15 cellular contexts compared by ENCODE assay signal in the genomic region with DNA sequence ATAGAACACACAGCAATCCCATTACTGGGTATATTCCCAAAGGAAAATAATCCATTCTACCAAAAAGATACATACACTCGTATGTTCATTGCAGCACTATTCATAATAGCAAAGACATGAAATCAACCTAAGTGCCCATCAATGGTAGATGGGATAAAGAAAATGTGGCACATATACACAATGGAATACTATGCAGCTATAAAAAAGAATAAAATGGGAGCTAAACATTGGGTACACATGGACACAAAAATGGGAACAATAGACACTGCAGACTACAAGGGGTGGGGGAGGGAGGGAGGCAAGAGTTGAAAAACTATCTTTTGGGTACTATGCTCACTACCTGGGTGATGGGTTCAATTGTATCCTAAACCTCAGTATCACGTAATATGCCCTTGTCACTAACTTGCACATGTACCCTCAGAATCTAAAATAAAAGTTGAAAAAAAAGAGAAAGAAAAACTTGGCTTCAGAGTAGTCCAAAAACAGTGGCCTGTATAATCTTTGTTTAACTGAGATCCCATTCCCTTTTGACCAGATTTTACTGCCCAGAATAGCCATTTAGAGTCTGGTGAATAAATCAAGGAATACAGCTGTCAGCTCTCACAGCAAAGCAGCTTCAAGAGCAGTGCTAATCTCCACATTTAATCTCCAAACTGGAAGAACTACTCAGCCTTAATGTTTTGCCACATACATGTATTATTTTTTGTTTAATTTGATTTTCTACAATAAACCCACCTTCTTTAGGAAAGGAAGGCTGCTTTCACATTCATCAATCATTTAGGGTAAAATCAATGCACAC. TPM values are rescaled to one million over a fixed set of nuclear protein-coding genes. Genes with fewer than 3 reads are reported as not detected.
DNase-seq lines count a peak whose midpoint lies in the region; TF ChIP-seq lines count a peak whose summit lies in the region.
"Had no signal": no experiment of that assay in that cellular context is flagged by ENCODE, and none has a peak within 500 bp of the region (broad histone marks: within the 10 kb centered on the region; RNA-seq: fewer than 3 reads in every experiment).

No MANE protein-coding gene starts in this region.

- POLR2A ChIA-PET in HEK293 (lab: Yijun Ruan, JAX) (no interaction called here), SK-N-SH (lab: Yijun Ruan, JAX) (no interaction called here)

- no peak overlapping the region for H3K9ac ChIP-seq in SK-N-SH
- H3K9ac ChIP-seq: BLaER1 treated with 17β-estradiol and CSF1 and Interleukin-3, amounts not matched to agents 10 nM and 100 nM had no signal

- 96% methylated on average over 2 of the region's 2 CpGs for WGBS in SK-N-SH (ENCODE audit: low lambda C conversion rate)

- TF ChIP-seq CTCF in HEK293 (tag by site-specific recombination; IDR thresholded peaks at IDR 0.05), result no peak
- no peak for TF ChIP-seq CTCF in SK-N-SH (IDR thresholded peaks at IDR 0.05)

- peak overlapping the region; percentile 55; the same call in 1 of the 2 replicates for H3K4me2 ChIP-seq in SK-N-SH
- H3K4me2 ChIP-seq: BLaER1 treated with 17β-estradiol and CSF1 and Interleukin-3, amounts not matched to agents 10 nM and 100 nM had no signal

- H3K27ac ChIP-seq in ACC112 (ENCODE audit: low read depth, low read length) (0 out of 2 replicates have a peak overlapping the region, but pooled peaks have one; percentile 89), HEK293 (ENCODE audit: extremely low read depth, low read depth, low read length) (no peak overlapping the region), SK-N-SH (ENCODE audit: low read depth in 2 of 2, low read length in 1 of 2) (peak overlapping the region; percentile 29 to 85; a peak in 2 of 4 replicates)
- H3K27ac ChIP-seq: BLaER1 treated with 17β-estradiol and CSF1 and Interleukin-3, amounts not matched to agents 10 nM and 100 nM had no signal

- TF ChIP-seq RAD21 in SK-N-SH (IDR thresholded peaks at IDR 0.05; ENCODE audit: low read length), result no peak

- peaks cover 21% of the 10 kb centered on the region; the same call in 1 of the 2 replicates for H3K36me3 ChIP-seq in ACC112 (ENCODE audit: insufficient read depth, low read length)
- H3K36me3 ChIP-seq in HEK293 (ENCODE audit: control insufficient read depth in 2 of 2, insufficient read depth in 1 of 2, low read length in 2 of 2), result peaks cover 4 to 24% of the 10 kb centered on the region in 2 experiments; a peak in 2 of 3 replicates
- peaks cover 28 to 30% of the 10 kb centered on the region in 2 experiments for H3K36me3 ChIP-seq in SK-N-SH (replicated peaks in 1 of 2; ENCODE audit: control insufficient read depth in 1 of 2, insufficient read depth in 2 of 2, low read length in 1 of 2)

- H3K79me2 ChIP-seq in ACC112 (ENCODE audit: control insufficient read depth, insufficient read depth, low read length, unreplicated experiment), result no peaks in the 10 kb centered on the region
- peaks cover 4% of the 10 kb centered on the region; the same call in 1 of the 2 replicates for H3K79me2 ChIP-seq in SK-N-SH (ENCODE audit: insufficient read depth)

- CTCF ChIA-PET in HEK293 (lab: Yijun Ruan, JAX) (interaction anchor here (1.1 kb wide), 1 partner anchor 12 kb away, joined by 3 read pairs; no protein-coding TSS in a partner anchor), SK-N-SH (lab: Yijun Ruan, JAX) (no interaction called here)

- no peaks in the 10 kb centered on the region for H3K27me3 ChIP-seq in ACC112 (ENCODE audit: insufficient read depth, low read length)
- no peaks in the 10 kb centered on the region for H3K27me3 ChIP-seq in SK-N-SH (ENCODE audit: insufficient read depth)
- H3K27me3 ChIP-seq: BLaER1 treated with 17β-estradiol and CSF1 and Interleukin-3, amounts not matched to agents 10 nM and 100 nM had no signal

- H3K9me2 ChIP-seq in SK-N-SH, result no peaks in the 10 kb centered on the region

- H2AFZ ChIP-seq in ACC112 (ENCODE audit: low read length, unreplicated experiment), result no peak overlapping the region
- no peak overlapping the region for H2AFZ ChIP-seq in SK-N-SH (ENCODE audit: low read depth)

- peak in 1 of 2 experiments; percentile 8; a peak in 1 of 4 replicates for TF ChIP-seq EP300 in SK-N-SH (IDR thresholded peaks at IDR 0.05; ENCODE audit: borderline replicate concordance in 1 of 2, low read depth in 1 of 2, low read length in 1 of 2)

- no peak for DNase-seq in SK-N-SH
- peak; percentile 7 for DNase-seq in left kidney (ENCODE audit: low read depth, low spot score)
- no peak for DNase-seq in superior temporal gyrus (ENCODE audit: extremely low spot score)
- no peak for DNase-seq in HuH-7 (ENCODE audit: low spot score)
- no peak for DNase-seq in NCI-H526 treated with DMSO at 0.1 percent for 48 hours (lab: John Stamatoyannopoulos, UW)
- no peak for DNase-seq in hippocampal formation (lab: John Stamatoyannopoulos, UW)
- DNase-seq: KBM-7, NCI-H1436, NCI-H2081, NCI-H510A treated with DMSO at 0.1 percent for 48 hours, RPMI8226, SIG-M5 had no signal

- H4K20me1 ChIP-seq in SK-N-SH (ENCODE audit: insufficient read depth), result peaks cover 4% of the 10 kb centered on the region
- H4K20me1 ChIP-seq: BLaER1 treated with 17β-estradiol and CSF1 and Interleukin-3, amounts not matched to agents 10 nM and 100 nM had no signal

- H3K4me1 ChIP-seq in ACC112 (ENCODE audit: control insufficient read depth, insufficient read depth, low read length, unreplicated experiment), result peaks cover 31% of the 10 kb centered on the region
- H3K4me1 ChIP-seq in HEK293 (ENCODE audit: control insufficient read depth, insufficient read depth, low read length), result no peaks in the 10 kb centered on the region
- peaks cover 0 to 18% of the 10 kb centered on the region in 2 experiments; a peak in 3 of 4 replicates for H3K4me1 ChIP-seq in SK-N-SH (ENCODE audit: control insufficient read depth in 1 of 2, insufficient read depth in 2 of 2, low read depth in 1 of 2, low read length in 1 of 2)
- H3K4me1 ChIP-seq: BLaER1 treated with 17β-estradiol and CSF1 and Interleukin-3, amounts not matched to agents 10 nM and 100 nM had no signal

- H3K4me3 ChIP-seq in ACC112 (ENCODE audit: low read depth, low read length) (no peak overlapping the region), HEK293 (ENCODE audit: low read depth, low read length) (no peak overlapping the region), SK-N-SH (ENCODE audit: low read depth in 2 of 2, low read length in 1 of 2) (no peak overlapping the region)
- H3K4me3 ChIP-seq: BLaER1 treated with 17β-estradiol and CSF1 and Interleukin-3, amounts not matched to agents 10 nM and 100 nM had no signal

- peaks cover 21% of the 10 kb centered on the region for H3F3A ChIP-seq in SK-N-SH (replicated peaks; ENCODE audit: insufficient read depth)

- H3K9me3 ChIP-seq in HEK293 (ENCODE audit: control insufficient read depth, insufficient read depth, low read depth, low read length) (no peaks in the 10 kb centered on the region), SK-N-SH (no peaks in the 10 kb centered on the region)

TF ChIP-seq in HEK293, 187 proteins besides CTCF, POLR2A, EP300 and RAD21:
- TF ChIP-seq SCRT1 (tag by site-specific recombination; IDR thresholded peaks at IDR 0.05; ENCODE audit: borderline replicate concordance), result no peak
- TF ChIP-seq ZNF544 (tag by site-specific recombination; IDR thresholded peaks at IDR 0.05), result no peak
- TF ChIP-seq, protein P1, sequence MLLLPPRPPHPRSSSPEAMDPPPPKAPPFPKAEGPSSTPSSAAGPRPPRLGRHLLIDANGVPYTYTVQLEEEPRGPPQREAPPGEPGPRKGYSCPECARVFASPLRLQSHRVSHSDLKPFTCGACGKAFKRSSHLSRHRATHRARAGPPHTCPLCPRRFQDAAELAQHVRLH (tag by site-specific recombination; IDR thresholded peaks at IDR 0.05), result 0 out of 2 replicates have a peak, but pooled peaks have one; percentile 49
- peak; percentile 85 for TF ChIP-seq ZNF146 (tag by site-specific recombination; IDR thresholded peaks at IDR 0.05)
- TF ChIP-seq HOXD13 (CRISPR knock-in tag; IDR thresholded peaks at IDR 0.05; ENCODE audit: borderline replicate concordance), result no peak

TF ChIP-seq in SK-N-SH, 30 proteins besides CTCF, POLR2A, EP300 and RAD21:
- TF ChIP-seq, protein P2, sequence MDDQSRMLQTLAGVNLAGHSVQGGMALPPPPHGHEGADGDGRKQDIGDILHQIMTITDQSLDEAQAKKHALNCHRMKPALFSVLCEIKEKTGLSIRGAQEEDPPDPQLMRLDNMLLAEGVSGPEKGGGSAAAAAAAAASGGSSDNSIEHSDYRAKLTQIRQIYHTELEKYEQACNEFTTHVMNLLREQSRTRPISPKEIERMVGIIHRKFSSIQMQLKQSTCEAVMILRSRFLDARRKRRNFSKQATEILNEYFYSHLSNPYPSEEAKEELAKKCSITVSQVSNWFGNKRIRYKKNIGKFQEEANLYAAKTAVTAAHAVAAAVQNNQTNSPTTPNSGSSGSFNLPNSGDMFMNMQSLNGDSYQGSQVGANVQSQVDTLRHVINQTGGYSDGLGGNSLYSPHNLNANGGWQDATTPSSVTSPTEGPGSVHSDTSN (IDR thresholded peaks at IDR 0.05), result peak; percentile 79
- TF ChIP-seq, protein P3, sequence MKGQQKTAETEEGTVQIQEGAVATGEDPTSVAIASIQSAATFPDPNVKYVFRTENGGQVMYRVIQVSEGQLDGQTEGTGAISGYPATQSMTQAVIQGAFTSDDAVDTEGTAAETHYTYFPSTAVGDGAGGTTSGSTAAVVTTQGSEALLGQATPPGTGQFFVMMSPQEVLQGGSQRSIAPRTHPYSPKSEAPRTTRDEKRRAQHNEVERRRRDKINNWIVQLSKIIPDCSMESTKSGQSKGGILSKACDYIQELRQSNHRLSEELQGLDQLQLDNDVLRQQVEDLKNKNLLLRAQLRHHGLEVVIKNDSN (IDR thresholded peaks at IDR 0.05; ENCODE audit: borderline replicate concordance, low read depth), result no peak
- TF ChIP-seq TAF1 (IDR thresholded peaks at IDR 0.05; ENCODE audit: borderline replicate concordance, low read depth, low read length) (no peak), JUND (IDR thresholded peaks at IDR 0.05) (0 out of 2 replicates have a peak, but pooled peaks have one; percentile 14), TEAD4 (IDR thresholded peaks at IDR 0.05; ENCODE audit: borderline replicate concordance, insufficient read depth) (0 out of 2 replicates have a peak, but pooled peaks have one; percentile 12), TCF12 (IDR thresholded peaks at IDR 0.05) (peak; percentile 45; the same call in 1 of the 2 replicates)

RNA-seq across cellular contexts. Expression of a gene that starts 54.5 kb away (rescaled TPM):
- polyA plus RNA-seq in SK-N-SH (2012; rRNA removed), result 2.7 and 3.8 TPM in 2 replicates
- 3.9 and 4.1 TPM in 2 replicates for polyA plus RNA-seq in SK-N-SH (2012; cell fraction: cytosol; rRNA removed)
- 7.2 and 17.3 TPM in 2 replicates for polyA plus RNA-seq in SK-N-SH (2012; cell fraction: nucleus; rRNA removed)
